Comparison of ENCODE assay signal across 11 cellular contexts in the genomic region with DNA sequence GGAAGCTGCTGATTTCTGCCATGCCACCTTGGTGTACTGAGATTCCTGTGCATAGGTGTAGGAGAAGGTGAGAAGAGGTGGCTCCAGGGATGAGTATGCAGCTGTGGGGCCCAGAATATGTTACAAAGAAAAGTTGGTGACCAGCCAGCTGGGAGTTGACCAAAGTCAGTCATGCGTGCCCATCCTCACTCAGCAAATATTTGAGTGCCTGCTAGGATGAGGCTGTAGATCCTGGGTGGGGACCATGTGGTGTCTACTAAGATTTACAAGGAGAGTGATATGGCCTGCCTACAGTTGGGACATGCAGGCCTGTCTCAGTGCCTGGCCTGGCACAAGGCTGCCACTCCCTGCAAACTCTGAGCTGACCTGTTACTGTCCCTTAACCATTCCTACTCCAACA. TPM values are rescaled to one million over a fixed set of nuclear protein-coding genes. Genes with fewer than 3 reads are reported as not detected.
DNase-seq lines count a peak whose midpoint lies in the region; ATAC-seq, FAIRE-seq and TF ChIP-seq lines count a peak whose summit lies in the region.
"Had no signal": no experiment of that assay in that cellular context is flagged by ENCODE, and none has a peak within 500 bp of the region (broad histone marks: within the 10 kb centered on the region; RNA-seq: fewer than 3 reads in every experiment).

No MANE protein-coding gene starts in this region.

- H3K9me3 ChIP-seq in right atrium auricular region: no peaks in the 10 kb centered on the region

- no peak overlapping the region for H3K4me3 ChIP-seq in right atrium auricular region

- H3K27ac ChIP-seq in right atrium auricular region: no peak overlapping the region

- ATAC-seq in Right ventricle myocardium inferior (peak; percentile 46), GM19467 (IDR thresholded peaks at IDR 0.05; ENCODE audit: unreplicated experiment) (no peak)
- ATAC-seq: natural killer cell treated with Interleukin-12 subunit alpha and Interleukin-12 subunit beta and Interleukin-15 and Interleukin-18, amount 100 ng/mL, for 72 hours had no signal

- DNase-seq in Right ventricle myocardium inferior (ENCODE audit: missing footprints): no peak
- no peak for DNase-seq in right atrium auricular region (ENCODE audit: low spot score)
- DNase-seq in SHP77 (lab: John Stamatoyannopoulos, UW): peak; percentile 65 to 67
- DNase-seq in posterior cingulate gyrus: no peak
- no peak for DNase-seq in occipital lobe (lab: John Stamatoyannopoulos, UW)
- no peak for DNase-seq in putamen (ENCODE audit: low spot score)
- DNase-seq: activated naive CD4-positive, alpha-beta T cell treated with Interleukin-2 at 50 U/mL for 16 hours; Calu3 had no signal

- no peaks in the 10 kb centered on the region for H3K27me3 ChIP-seq in right atrium auricular region

- TF ChIP-seq CTCF in right atrium auricular region (IDR thresholded peaks at IDR 0.05): no peak

- peaks cover 22% of the 10 kb centered on the region for H3K36me3 ChIP-seq in right atrium auricular region

- peaks cover 0 to 11% of the 10 kb centered on the region in 2 donors for H3K4me1 ChIP-seq in right atrium auricular region

- intact Hi-C loops in Right ventricle myocardium inferior (cut with DNase I): no loop called here
- intact Hi-C loops in posterior cingulate gyrus (cut with DNase I): no loop called here

- peak; percentile 5 for FAIRE-seq in islet of Langerhans (lab: Jason Lieb, UNC)

RNA-seq across cellular contexts. Expression of a gene that starts 19.4 kb away (rescaled TPM):
- 20.1 TPM for total RNA-seq in Right ventricle myocardium inferior
- total RNA-seq in right atrium auricular region: 10 to 100 TPM; 17.6 to 26.8 TPM
- 29.2 TPM for total RNA-seq in occipital lobe

RNA-seq across cellular contexts. Expression of a gene that starts 32.8 kb away (rescaled TPM):
- 11.6 TPM for total RNA-seq in Right ventricle myocardium inferior
- total RNA-seq in right atrium auricular region: 1 to 10 TPM; 7.5 to 9.8 TPM
- total RNA-seq in occipital lobe: 16.7 TPM

RNA-seq across cellular contexts. Expression of a gene that starts 39.0 kb away (rescaled TPM):
- total RNA-seq in Right ventricle myocardium inferior (not detected), right atrium auricular region (not detected), occipital lobe (not detected)
- total RNA-seq: Calu3; natural killer cell treated with Interleukin-12 subunit alpha and Interleukin-12 subunit beta and Interleukin-15 and Interleukin-18, amount 100 ng/mL, for 72 hours had no signal

RNA-seq across cellular contexts. Expression of a gene that starts 56.6 kb away (rescaled TPM):
- total RNA-seq in Right ventricle myocardium inferior: 16.6 TPM
- total RNA-seq in right atrium auricular region: 10 to 100 TPM; 17.6 to 26.3 TPM
- 0.78 TPM for total RNA-seq in occipital lobe

Comparison
In these comparisons a context has a peak if more than half of its experiments do, and no peak if none do; other contexts are left out.
1. DNase-seq: peak in SHP77 (2 of 2); none in Right ventricle myocardium inferior (single experiment), right atrium auricular region (single experiment), posterior cingulate gyrus (0 of 10), occipital lobe (single experiment) and putamen (single experiment).